8 cellular contexts compared by ENCODE assay signal in genomic region chr2:199457147-199458016, GRCh38. TPM values are rescaled to one million over a fixed set of nuclear protein-coding genes. Genes with fewer than 3 reads are reported as not detected.
DNase-seq lines count a peak whose midpoint lies in the region; ATAC-seq, FAIRE-seq and TF ChIP-seq lines count a peak whose summit lies in the region.

SATB2 (minus strand) TSS chr2:199457939; CDS start chr2:199456037, 1,902 bp downstream.

- peaks cover 19% of the 10 kb centered on the region for H3K4me1 Mint-ChIP-seq in activated T-helper 1 cell treated with anti-CD3 and anti-CD28 coated beads, Interleukin-12 subunit alpha, Interleukin-12 subunit beta, Interleukin-2, Interleukin-4 antibody, amounts not matched to agents 30 ng/mL and 10 ng/mL and 1 ng/mL, durations not matched to agents 14 hours and 24 hours and 36 hours (ENCODE audit: low read depth)

- no peak for ATAC-seq in HG02642 (IDR thresholded peaks at IDR 0.05; ENCODE audit: poor library complexity, unreplicated experiment)

- H3K9me3 Mint-ChIP-seq in activated T-helper 1 cell treated with anti-CD3 and anti-CD28 coated beads, Interleukin-12 subunit alpha, Interleukin-12 subunit beta, Interleukin-2, Interleukin-4 antibody, amounts not matched to agents 30 ng/mL and 10 ng/mL and 1 ng/mL, durations not matched to agents 14 hours and 24 hours and 36 hours = peaks cover 4% of the 10 kb centered on the region

- TF ChIP-seq CTCF in retinal pigment epithelial cell (conservative IDR thresholded peaks at IDR 0.05; ENCODE audit: low read depth, low read length) = no peak

- peak within 1 kb of the TSS; percentile 44 for H3K27ac Mint-ChIP-seq in activated T-helper 1 cell treated with anti-CD3 and anti-CD28 coated beads, Interleukin-12 subunit alpha, Interleukin-12 subunit beta, Interleukin-2, Interleukin-4 antibody, amounts not matched to agents 30 ng/mL and 10 ng/mL and 1 ng/mL, durations not matched to agents 14 hours and 24 hours and 36 hours

- H3K4me3 Mint-ChIP-seq in activated T-helper 1 cell treated with anti-CD3 and anti-CD28 coated beads, Interleukin-12 subunit alpha, Interleukin-12 subunit beta, Interleukin-2, Interleukin-4 antibody, amounts not matched to agents 30 ng/mL and 10 ng/mL and 1 ng/mL, durations not matched to agents 14 hours and 24 hours and 36 hours = peak within 1 kb of the TSS; percentile 63

- FAIRE-seq in GM19239 (lab: Jason Lieb, UNC) = no peak

- DNase-seq in activated naive CD4-positive, alpha-beta T cell treated with Interleukin-2 at 50 U/mL for 16 hours = peak; percentile 24
- no peak for DNase-seq in activated naive CD4-positive, alpha-beta T cell treated with anti-CD3 and anti-CD28 coated beads, Interleukin-2, amount 50 U/mL, for 16 hours
- DNase-seq in NCI-H1105 treated with DMSO at 0.1 percent for 48 hours (lab: John Stamatoyannopoulos, UW) (peak; percentile 28), glomerular visceral epithelial cell (ENCODE audit: extremely low spot score) (peak; percentile 71), retinal pigment epithelial cell (ENCODE audit: low read depth) (no peak), GM19239 (ENCODE audit: insufficient read length, low spot score) (no peak)
- DNase-seq in activated T-helper 1 cell treated with anti-CD3 and anti-CD28 coated beads, Interleukin-12 subunit alpha, Interleukin-12 subunit beta, Interleukin-2, Interleukin-4 antibody, amounts not matched to agents 30 ng/mL and 10 ng/mL and 1 ng/mL, durations not matched to agents 14 hours and 24 hours and 36 hours (ENCODE audit: low spot score) = no peak

- intact Hi-C loops in activated T-helper 1 cell treated with anti-CD3 and anti-CD28 coated beads, Interleukin-12 subunit alpha, Interleukin-12 subunit beta, Interleukin-2, Interleukin-4 antibody, amounts not matched to agents 30 ng/mL and 10 ng/mL and 1 ng/mL, durations not matched to agents 14 hours and 24 hours and 36 hours (cut with micrococcal nuclease) = loop anchor here (1.0 kb wide), 2 partner anchors 8 to 12 kb away; no protein-coding TSS in a partner anchor

- peaks cover 59% of the 10 kb centered on the region for H3K27me3 Mint-ChIP-seq in activated T-helper 1 cell treated with anti-CD3 and anti-CD28 coated beads, Interleukin-12 subunit alpha, Interleukin-12 subunit beta, Interleukin-2, Interleukin-4 antibody, amounts not matched to agents 30 ng/mL and 10 ng/mL and 1 ng/mL, durations not matched to agents 14 hours and 24 hours and 36 hours (ENCODE audit: insufficient read depth)

- peaks cover 4% of the 10 kb centered on the region for H3K36me3 Mint-ChIP-seq in activated T-helper 1 cell treated with anti-CD3 and anti-CD28 coated beads, Interleukin-12 subunit alpha, Interleukin-12 subunit beta, Interleukin-2, Interleukin-4 antibody, amounts not matched to agents 30 ng/mL and 10 ng/mL and 1 ng/mL, durations not matched to agents 14 hours and 24 hours and 36 hours (ENCODE audit: low read depth)

- H3K4me3 ChIP-seq in retinal pigment epithelial cell (ENCODE audit: low read length) = peak within 1 kb of the TSS; percentile 75

RNA-seq across cellular contexts. Expression of gene SATB2, which starts in this region (rescaled TPM):
- total RNA-seq in activated T-helper 1 cell treated with anti-CD3 and anti-CD28 coated beads, Interleukin-12 subunit alpha, Interleukin-12 subunit beta, Interleukin-2, Interleukin-4 antibody, amounts not matched to agents 30 ng/mL and 10 ng/mL and 1 ng/mL, durations not matched to agents 14 hours and 24 hours and 36 hours = 0.02 TPM in 1 of 2 replicates, not detected in the other

Comparison
In these comparisons a context has a peak if more than half of its experiments do, and no peak if none do; other contexts are left out.
1. DNase-seq: peak in activated naive CD4-positive, alpha-beta T cell treated with Interleukin-2 at 50 U/mL for 16 hours (single experiment), NCI-H1105 treated with DMSO at 0.1 percent for 48 hours (single experiment) and glomerular visceral epithelial cell (single experiment); none in activated naive CD4-positive, alpha-beta T cell treated with anti-CD3 and anti-CD28 coated beads, Interleukin-2, amount 50 U/mL, for 16 hours (single experiment), activated T-helper 1 cell treated with anti-CD3 and anti-CD28 coated beads, Interleukin-12 subunit alpha, Interleukin-12 subunit beta, Interleukin-2, Interleukin-4 antibody, amounts not matched to agents 30 ng/mL and 10 ng/mL and 1 ng/mL, durations not matched to agents 14 hours and 24 hours and 36 hours (single experiment), retinal pigment epithelial cell (single experiment) and GM19239 (single experiment).